Comparison of ENCODE assay signal across 28 cellular contexts in genomic region chr11:72475359-72475758, GRCh38.
"Had no signal": no experiment of that assay in that cellular context is flagged by ENCODE, and none has a peak within 500 bp of the region (broad histone marks: within the 10 kb centered on the region; RNA-seq: fewer than 3 reads in every experiment).

No MANE protein-coding gene starts in this region.

- H3K9me3 ChIP-seq: colonic mucosa, heart left ventricle, right lobe of liver, stomach, thyroid gland, upper lobe of right lung had no signal

- DNase-seq: activated CD4-positive, alpha-beta T cell treated with anti-CD3 and anti-CD28 coated beads for 4 hours; activated CD4-positive, alpha-beta T cell treated with anti-CD3 and anti-CD28 coated beads, Interleukin-2, amount 50 U/mL, for 48 hours; activated CD8-positive, alpha-beta memory T cell treated with anti-CD3 and anti-CD28 coated beads for 24 hours; activated effector memory CD4-positive, alpha-beta T cell treated with Interleukin-2 at 50 U/mL for 16 hours; activated naive CD4-positive, alpha-beta T cell treated with Interleukin-2 at 50 U/mL for 16 hours; anterior cingulate cortex; cerebellar nuclear complex; colonic mucosa; dorsolateral prefrontal cortex; effector memory CD4-positive, alpha-beta T cell; erythroblast; heart left ventricle; hypothalamus; immature natural killer cell; kidney; left colon; naive thymus-derived CD4-positive, alpha-beta T cell; nucleus accumbens; posterior cingulate gyrus; right lobe of liver; stimulated activated CD4-positive, alpha-beta T cell treated with anti-CD3 and anti-CD28 coated beads, Interleukin-4, amount 100 ng/mL, for 24 hours; stomach; thyroid gland; upper lobe of right lung had no signal

- H3K36me3 ChIP-seq: cardiac muscle cell, colonic mucosa, heart left ventricle, right lobe of liver, stomach, thyroid gland, upper lobe of right lung had no signal

- H3K4me3 ChIP-seq: cardiac muscle cell, colonic mucosa, dorsolateral prefrontal cortex, heart left ventricle, right lobe of liver, skin epidermis, stomach, thyroid gland, upper lobe of right lung had no signal

- H3K4me1 ChIP-seq: colonic mucosa had no signal

- H3K27ac ChIP-seq: cardiac muscle cell, colonic mucosa, dorsolateral prefrontal cortex, heart left ventricle, right lobe of liver, skin epidermis, stomach, thyroid gland, upper lobe of right lung, VCaP had no signal

- ATAC-seq: heart left ventricle; left colon; naive thymus-derived CD4-positive, alpha-beta T cell; stimulated activated memory B cell treated with anti-CD40 and anti-IgM and Interleukin-4, amounts not matched to agents 10 μg/mL and 1 μg/mL and 100 μg/mL, for 72 hours; upper lobe of right lung had no signal

- H3K27me3 ChIP-seq: cardiac muscle cell, colonic mucosa, right lobe of liver, thyroid gland had no signal
